1 cellular context compared by ENCODE assay signal in genomic region chr1:196877964-196878363, GRCh38.
TF ChIP-seq lines count a peak whose summit lies in the region.

No MANE protein-coding gene starts in this region.

TF ChIP-seq in A549, 52 proteins besides CTCF, POLR2A, EP300 and RAD21 (continued from another document):
- no peak for TF ChIP-seq BCL3 (IDR thresholded peaks at IDR 0.05)
